In genomic region chr19:55173186-55173716, GRCh38 we compare ENCODE assay signal across 1 cellular context.
TF ChIP-seq lines count a peak whose summit lies in the region.

No MANE protein-coding gene starts in this region.

TF ChIP-seq in IMR-90, 13 proteins besides CTCF, POLR2A, EP300 and RAD21 (continued from another document):
- TF ChIP-seq SMC3 (IDR thresholded peaks at IDR 0.05; ENCODE audit: low read depth, low read length) (no peak), RCOR1 (IDR thresholded peaks at IDR 0.05; ENCODE audit: insufficient replicate concordance, low read length) (no peak), CEBPB (IDR thresholded peaks at IDR 0.05; ENCODE audit: low read depth, low read length) (no peak), MAZ (IDR thresholded peaks at IDR 0.05; ENCODE audit: borderline replicate concordance, low read depth, low read length) (no peak), MAFK (IDR thresholded peaks at IDR 0.05; ENCODE audit: low read depth, low read length) (no peak), NFE2L2 (IDR thresholded peaks at IDR 0.05; ENCODE audit: low read depth, low read length) (no peak), CHD1 (IDR thresholded peaks at IDR 0.05; ENCODE audit: low read depth, low read length) (no peak), FOS (IDR thresholded peaks at IDR 0.05; ENCODE audit: low read depth, low read length) (no peak), BHLHE40 (IDR thresholded peaks at IDR 0.05; ENCODE audit: low read depth, low read length) (no peak), RFX5 (IDR thresholded peaks at IDR 0.05; ENCODE audit: low read depth, low read length) (no peak)
- TF ChIP-seq, protein P1, sequence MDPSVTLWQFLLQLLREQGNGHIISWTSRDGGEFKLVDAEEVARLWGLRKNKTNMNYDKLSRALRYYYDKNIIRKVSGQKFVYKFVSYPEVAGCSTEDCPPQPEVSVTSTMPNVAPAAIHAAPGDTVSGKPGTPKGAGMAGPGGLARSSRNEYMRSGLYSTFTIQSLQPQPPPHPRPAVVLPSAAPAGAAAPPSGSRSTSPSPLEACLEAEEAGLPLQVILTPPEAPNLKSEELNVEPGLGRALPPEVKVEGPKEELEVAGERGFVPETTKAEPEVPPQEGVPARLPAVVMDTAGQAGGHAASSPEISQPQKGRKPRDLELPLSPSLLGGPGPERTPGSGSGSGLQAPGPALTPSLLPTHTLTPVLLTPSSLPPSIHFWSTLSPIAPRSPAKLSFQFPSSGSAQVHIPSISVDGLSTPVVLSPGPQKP (IDR thresholded peaks at IDR 0.05; ENCODE audit: borderline replicate concordance, low read depth, low read length) = no peak
- TF ChIP-seq, protein P2, sequence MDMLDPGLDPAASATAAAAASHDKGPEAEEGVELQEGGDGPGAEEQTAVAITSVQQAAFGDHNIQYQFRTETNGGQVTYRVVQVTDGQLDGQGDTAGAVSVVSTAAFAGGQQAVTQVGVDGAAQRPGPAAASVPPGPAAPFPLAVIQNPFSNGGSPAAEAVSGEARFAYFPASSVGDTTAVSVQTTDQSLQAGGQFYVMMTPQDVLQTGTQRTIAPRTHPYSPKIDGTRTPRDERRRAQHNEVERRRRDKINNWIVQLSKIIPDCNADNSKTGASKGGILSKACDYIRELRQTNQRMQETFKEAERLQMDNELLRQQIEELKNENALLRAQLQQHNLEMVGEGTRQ (IDR thresholded peaks at IDR 0.05; ENCODE audit: low read depth, low read length) = no peak
